Comparison of ENCODE assay signal across 8 cellular contexts in genomic region chr3:69084668-69085542, GRCh38. TPM values are rescaled to one million over a fixed set of nuclear protein-coding genes. Genes with fewer than 3 reads are reported as not detected.
DNase-seq lines count a peak whose midpoint lies in the region; ATAC-seq and TF ChIP-seq lines count a peak whose summit lies in the region.

ARL6IP5 (plus strand) TSS chr3:69084937; CDS start chr3:69085048, 111 bp downstream.

- peak; percentile 55 for ATAC-seq in GM19023 (IDR thresholded peaks at IDR 0.05; ENCODE audit: unreplicated experiment)
- ATAC-seq in HG03280 (IDR thresholded peaks at IDR 0.05; ENCODE audit: unreplicated experiment): peak; percentile 56
- ATAC-seq in activated CD4-positive, alpha-beta T cell treated with anti-CD3 and anti-CD28 coated beads for 36 hours: peak; percentile 48

- peaks cover 62% of the 10 kb centered on the region for H3K4me1 Mint-ChIP-seq in activated CD4-positive, alpha-beta T cell treated with anti-CD3 and anti-CD28 coated beads for 36 hours

- TF ChIP-seq CTCF in AG09309 (IDR thresholded peaks at IDR 0.05; ENCODE audit: control insufficient read depth, insufficient read depth, low read depth, low read length, missing control alignments): no peak
- TF ChIP-seq CTCF in choroid plexus epithelial cell (conservative IDR thresholded peaks at IDR 0.05; ENCODE audit: low read depth, low read length): no peak

- POLR2A ChIA-PET in activated CD4-positive, alpha-beta T cell treated with anti-CD3 and anti-CD28 coated beads for 36 hours (lab: Charles Lee): interaction anchor here (1.0 to 1.1 kb wide), 3 partner anchors 9 to 33 kb away, joined by 4 to 7 read pairs (median 4); partner anchors contain the start of gene TMF1

- peak within 1 kb of the TSS; percentile 90 for H3K4me3 Mint-ChIP-seq in activated CD4-positive, alpha-beta T cell treated with anti-CD3 and anti-CD28 coated beads for 36 hours

- H3K4me3 ChIP-seq in AG09309 (ENCODE audit: control insufficient read depth, low read depth, low read length): peak within 1 kb of the TSS; percentile 99
- peak within 1 kb of the TSS; percentile 85 for H3K4me3 ChIP-seq in choroid plexus epithelial cell (ENCODE audit: low read depth, low read length)

- CTCF ChIA-PET in activated CD4-positive, alpha-beta T cell treated with anti-CD3 and anti-CD28 coated beads for 36 hours (lab: Charles Lee): interaction anchor here (0.9 to 1.6 kb wide), 4 partner anchors 9 to 35 kb away, joined by 3 to 10 read pairs (median 6); no protein-coding TSS in a partner anchor

- DNase-seq in AG09309 (ENCODE audit: low read depth) (peak; percentile 57), NCI-H524 (lab: John Stamatoyannopoulos, UW) (peak; percentile 46 to 81), choroid plexus epithelial cell (ENCODE audit: low read depth) (peak; percentile 97), kidney tubule cell (ENCODE audit: low spot score) (peak; percentile 95)
- peak; percentile 97 for DNase-seq in activated CD4-positive, alpha-beta T cell treated with anti-CD3 and anti-CD28 coated beads for 36 hours
- DNase-seq in stimulated activated CD4-positive, alpha-beta T cell treated with anti-CD3 and anti-CD28 coated beads, Interleukin-1b, Interleukin-23, amount 100 ng/mL, for 24 hours (ENCODE audit: low read depth in 4 of 4, low spot score in 1 of 4): peak; percentile 69 to 84 (median 82)

- intact Hi-C loops in activated CD4-positive, alpha-beta T cell treated with anti-CD3 and anti-CD28 coated beads for 36 hours (cut with DNase I, micrococcal nuclease): loop anchor here (1.0 to 10.0 kb wide), 5 partner anchors 7 to 1980 kb away; partner anchors contain the start of genes SUCLG2 (in 2 of the 2) and TMF1 (in 2 of the 2)

- H3K27me3 Mint-ChIP-seq in activated CD4-positive, alpha-beta T cell treated with anti-CD3 and anti-CD28 coated beads for 36 hours: no peaks in the 10 kb centered on the region

- peak within 1 kb of the TSS; percentile 97 for H3K27ac Mint-ChIP-seq in activated CD4-positive, alpha-beta T cell treated with anti-CD3 and anti-CD28 coated beads for 36 hours

- no peaks in the 10 kb centered on the region for H3K9me3 Mint-ChIP-seq in activated CD4-positive, alpha-beta T cell treated with anti-CD3 and anti-CD28 coated beads for 36 hours (ENCODE audit: low read depth)

- peaks cover 21% of the 10 kb centered on the region for H3K36me3 Mint-ChIP-seq in activated CD4-positive, alpha-beta T cell treated with anti-CD3 and anti-CD28 coated beads for 36 hours (ENCODE audit: low read depth)

RNA-seq across cellular contexts. Expression of gene ARL6IP5, which starts in this region (rescaled TPM):
- total RNA-seq in activated CD4-positive, alpha-beta T cell treated with anti-CD3 and anti-CD28 coated beads for 36 hours: 10 to 100 TPM; 60.4 to 76.0 TPM

Comparison
In these comparisons a context has a peak if more than half of its experiments do, and no peak if none do; other contexts are left out.
1. Peak in every context shown above with its lines: DNase-seq, ATAC-seq and H3K4me3 ChIP-seq.